ENCODE assay signal across 8 cellular contexts in the genomic region with DNA sequence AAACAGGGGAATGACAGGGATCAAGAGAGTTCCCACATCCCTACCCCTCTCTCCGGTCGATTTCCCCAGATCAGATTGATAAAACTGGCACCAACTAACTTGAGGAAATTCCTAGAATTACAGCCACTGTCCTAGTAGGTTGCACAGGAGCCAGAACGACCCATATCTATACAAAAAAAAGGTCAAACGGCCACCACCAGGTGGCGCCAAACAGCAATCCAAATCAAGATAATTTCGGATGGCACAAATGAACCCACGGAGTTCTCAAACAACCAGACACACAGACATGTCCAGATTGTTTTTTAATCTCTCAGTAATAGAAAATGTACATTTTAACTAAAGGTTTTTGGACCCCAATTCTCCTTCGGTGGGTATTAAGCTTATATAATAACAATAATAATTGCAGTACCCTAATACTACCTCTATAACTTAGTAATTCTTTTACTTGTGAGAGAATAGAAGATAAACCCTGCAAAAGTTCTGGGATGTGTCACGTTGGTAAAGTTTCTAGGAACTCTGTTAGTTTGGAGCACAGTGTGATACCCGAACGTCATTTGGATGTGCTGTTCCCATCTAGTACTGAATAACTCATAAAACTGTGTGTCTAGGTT.
DNase-seq lines count a peak whose midpoint lies in the region; ATAC-seq and TF ChIP-seq lines count a peak whose summit lies in the region.

No MANE protein-coding gene starts in this region.

- H3K79me2 ChIP-seq in OCI-LY7 (ENCODE audit: insufficient read depth, low read depth, low read length) (no peaks in the 10 kb centered on the region), osteoblast (ENCODE audit: insufficient read depth, low read length) (no peaks in the 10 kb centered on the region)

- no peak overlapping the region for H3K4me2 ChIP-seq in OCI-LY7 (ENCODE audit: low read length)
- peak overlapping the region; percentile 2 for H3K4me2 ChIP-seq in osteoblast (ENCODE audit: insufficient read depth, low read length)

- no peak overlapping the region for H3K27ac Mint-ChIP-seq in activated T-cell treated with anti-CD3 and anti-CD28 coated beads, Interleukin-2, amount 50 U/mL, for 24 hours

- POLR2A ChIA-PET in OCI-LY7 (lab: Charles Lee) = no interaction called here

- no peak overlapping the region for H3K4me3 Mint-ChIP-seq in activated T-cell treated with anti-CD3 and anti-CD28 coated beads, Interleukin-2, amount 50 U/mL, for 24 hours

- ATAC-seq in GM18861 (IDR thresholded peaks at IDR 0.05; ENCODE audit: unreplicated experiment) (peak; percentile 65), HG03280 (IDR thresholded peaks at IDR 0.05; ENCODE audit: unreplicated experiment) (peak; percentile 61), upper lobe of right lung (peak; percentile 71)

- H3K36me3 ChIP-seq in OCI-LY7 (ENCODE audit: insufficient read depth, low read length) (no peaks in the 10 kb centered on the region), osteoblast (ENCODE audit: insufficient read depth, low read length) (no peaks in the 10 kb centered on the region), upper lobe of right lung (no peaks in the 10 kb centered on the region)

- H3K27ac ChIP-seq in C4-2B (no peak overlapping the region), OCI-LY7 (ENCODE audit: low read depth, low read length, poor library complexity, severe bottlenecking) (no peak overlapping the region), osteoblast (ENCODE audit: low read depth, low read length) (no peak overlapping the region), upper lobe of right lung (no peak overlapping the region)

- H3K9me2 ChIP-seq in OCI-LY7 (ENCODE audit: insufficient read depth, low read length) = no peaks in the 10 kb centered on the region

- H3K4me3 ChIP-seq in OCI-LY7 (ENCODE audit: low read depth, low read length, poor library complexity, severe bottlenecking) (no peak overlapping the region), foreskin fibroblast (ENCODE audit: low read depth in 1 of 2, low read length in 2 of 2) (no peak overlapping the region), osteoblast (ENCODE audit: insufficient read depth, low read length) (no peak overlapping the region), upper lobe of right lung (no peak overlapping the region)

- no peaks in the 10 kb centered on the region for H3K27me3 Mint-ChIP-seq in activated T-cell treated with anti-CD3 and anti-CD28 coated beads, Interleukin-2, amount 50 U/mL, for 24 hours

- intact Hi-C loops in OCI-LY7 (cut with micrococcal nuclease; ENCODE audit: unreplicated experiment) (loop anchor here (2.0 to 10.0 kb wide), 5 partner anchors 271 to 1131 kb away; no protein-coding TSS in a partner anchor), upper lobe of right lung (cut with DNase I) (no loop called here)

- BruUV-seq in OCI-LY7 (replicated peaks; lab: Mats Ljungman, UMichigan) = no TSS peak

- H3K4me1 ChIP-seq in OCI-LY7 (ENCODE audit: insufficient read depth, low read length, poor library complexity, severe bottlenecking) = no peaks in the 10 kb centered on the region
- no peaks in the 10 kb centered on the region for H3K4me1 ChIP-seq in osteoblast (ENCODE audit: insufficient read depth, low read length)
- H3K4me1 ChIP-seq in upper lobe of right lung = no peaks in the 10 kb centered on the region

- CTCF ChIA-PET in OCI-LY7 (lab: Charles Lee; ENCODE audit: unreplicated experiment) = no interaction called here

- no peaks in the 10 kb centered on the region for H3K27me3 ChIP-seq in osteoblast (ENCODE audit: insufficient read depth, low read length)
- H3K27me3 ChIP-seq in upper lobe of right lung = no peaks in the 10 kb centered on the region

- peak; percentile 55 for DNase-seq in OCI-LY7 (ENCODE audit: low spot score)
- peak; percentile 45 for DNase-seq in activated T-cell treated with anti-CD3 and anti-CD28 coated beads, Interleukin-2, amount 50 U/mL, for 24 hours
- DNase-seq in foreskin fibroblast = peak; percentile 41 to 84
- no peak for DNase-seq in osteoblast (ENCODE audit: insufficient read length, low spot score, missing footprints)
- DNase-seq in upper lobe of right lung = peak; percentile 76

- no peaks in the 10 kb centered on the region for H3K36me3 Mint-ChIP-seq in activated T-cell treated with anti-CD3 and anti-CD28 coated beads, Interleukin-2, amount 50 U/mL, for 24 hours (ENCODE audit: low read depth)

- no peaks in the 10 kb centered on the region for H3K9me3 Mint-ChIP-seq in activated T-cell treated with anti-CD3 and anti-CD28 coated beads, Interleukin-2, amount 50 U/mL, for 24 hours

- H2AFZ ChIP-seq in OCI-LY7 (ENCODE audit: low read length) = no peak overlapping the region
- H2AFZ ChIP-seq in osteoblast (ENCODE audit: low read length) = no peak overlapping the region

- no peaks in the 10 kb centered on the region for H3K4me1 Mint-ChIP-seq in activated T-cell treated with anti-CD3 and anti-CD28 coated beads, Interleukin-2, amount 50 U/mL, for 24 hours (ENCODE audit: low read depth)

- H4K20me1 ChIP-seq in OCI-LY7 (ENCODE audit: insufficient read depth, low read length) (no peaks in the 10 kb centered on the region), osteoblast (ENCODE audit: insufficient read depth, low read length) (no peaks in the 10 kb centered on the region)

- H3K9me3 ChIP-seq in OCI-LY7 (ENCODE audit: low read length) = no peaks in the 10 kb centered on the region
- no peaks in the 10 kb centered on the region for H3K9me3 ChIP-seq in osteoblast (ENCODE audit: low read depth, low read length)
- H3K9me3 ChIP-seq in upper lobe of right lung = no peaks in the 10 kb centered on the region

- TF ChIP-seq CTCF in C4-2B (conservative IDR thresholded peaks at IDR 0.05) = peak; percentile 76
- TF ChIP-seq CTCF in OCI-LY7 (conservative IDR thresholded peaks at IDR 0.05; ENCODE audit: low read length) = peak; percentile 92
- TF ChIP-seq CTCF in foreskin fibroblast (IDR thresholded peaks at IDR 0.05; ENCODE audit: low read depth, low read length) = peak; percentile 77
- peak; percentile 91 for TF ChIP-seq CTCF in osteoblast (IDR thresholded peaks at IDR 0.05; ENCODE audit: extremely low read depth, low read depth, low read length)
- TF ChIP-seq CTCF in upper lobe of right lung (IDR thresholded peaks at IDR 0.05) = peak; percentile 81
